ENCODE assay signal across 17 cellular contexts in genomic region chr14:104931323-104931770, GRCh38. TPM values are rescaled to one million over a fixed set of nuclear protein-coding genes. Genes with fewer than 3 reads are reported as not detected.
"Had no signal": no experiment of that assay in that cellular context is flagged by ENCODE, and none has a peak within 500 bp of the region (broad histone marks: within the 10 kb centered on the region; RNA-seq: fewer than 3 reads in every experiment).

No MANE protein-coding gene starts in this region.

- H3K36me3 Mint-ChIP-seq: activated naive CD8-positive, alpha-beta T cell treated with anti-CD3 and anti-CD28 coated beads, Interleukin-2, amount 10 ng/mL, durations not matched to agents 7 days and 5 days; brain; naive thymus-derived CD8-positive, alpha-beta T cell had no signal

- H3K9me3 Mint-ChIP-seq: activated CD4-positive, alpha-beta T cell treated with anti-CD3 and anti-CD28 coated beads, Interleukin-2, amount 10 ng/mL, durations not matched to agents 24 days and 14 days; activated naive CD8-positive, alpha-beta T cell treated with anti-CD3 and anti-CD28 coated beads, Interleukin-2, amount 10 ng/mL, durations not matched to agents 7 days and 5 days; brain; naive thymus-derived CD8-positive, alpha-beta T cell had no signal

- ATAC-seq: activated CD8-positive, alpha-beta T cell treated with anti-CD3 and anti-CD28 coated beads, Interleukin-2, amount 10 ng/mL, durations not matched to agents 7 days and 5 days; esophagus mucosa; left lung; naive thymus-derived CD8-positive, alpha-beta T cell had no signal

- H3K27ac Mint-ChIP-seq: activated CD4-positive, alpha-beta T cell treated with anti-CD3 and anti-CD28 coated beads, Interleukin-2, amount 10 ng/mL, durations not matched to agents 24 days and 14 days; activated CD8-positive, alpha-beta T cell treated with anti-CD3 and anti-CD28 coated beads, Interleukin-2, amount 10 ng/mL, durations not matched to agents 7 days and 5 days; activated naive CD8-positive, alpha-beta T cell treated with anti-CD3 and anti-CD28 coated beads, Interleukin-2, amount 10 ng/mL, durations not matched to agents 7 days and 5 days; brain had no signal

- DNase-seq: activated CD4-positive, alpha-beta T cell treated with anti-CD3 and anti-CD28 coated beads, Interleukin-2, amount 10 ng/mL, durations not matched to agents 24 days and 14 days; activated CD8-positive, alpha-beta T cell treated with anti-CD3 and anti-CD28 coated beads, Interleukin-2, amount 10 ng/mL, durations not matched to agents 7 days and 5 days; activated naive CD4-positive, alpha-beta T cell; central memory CD4-positive, alpha-beta T cell; colonic mucosa; stimulated activated CD4-positive, alpha-beta T cell treated with anti-CD3 and anti-CD28 coated beads, Interleukin-4, amount 100 ng/mL, for 24 hours; stimulated activated naive CD4-positive, alpha-beta T cell had no signal

- H3K27me3 ChIP-seq: uterus had no signal

- H3K9me3 ChIP-seq: colonic mucosa, left lung, neutrophil, tibial artery, uterus had no signal

- H3K36me3 ChIP-seq: colonic mucosa, left lung, neutrophil, tibial artery, uterus had no signal

- H3K4me3 ChIP-seq: colonic mucosa, left lung, skin epidermis had no signal

- H3K4me3 Mint-ChIP-seq: activated CD8-positive, alpha-beta T cell treated with anti-CD3 and anti-CD28 coated beads, Interleukin-2, amount 10 ng/mL, durations not matched to agents 7 days and 5 days; activated naive CD8-positive, alpha-beta T cell treated with anti-CD3 and anti-CD28 coated beads, Interleukin-2, amount 10 ng/mL, durations not matched to agents 7 days and 5 days had no signal

- H3K4me1 ChIP-seq: uterus had no signal

- H3K27ac ChIP-seq: colonic mucosa, left lung, neutrophil, skin epidermis, uterus had no signal

RNA-seq across cellular contexts. Expression of gene PLD4, which starts 6.7 kb away (rescaled TPM):
- total RNA-seq: activated CD8-positive, alpha-beta T cell treated with anti-CD3 and anti-CD28 coated beads, Interleukin-2, amount 10 ng/mL, durations not matched to agents 7 days and 5 days had no signal
- polyA plus RNA-seq: keratinocyte had no signal

RNA-seq across cellular contexts. Expression of gene AHNAK2, which starts 46.8 kb away (rescaled TPM):
- total RNA-seq: activated CD8-positive, alpha-beta T cell treated with anti-CD3 and anti-CD28 coated beads, Interleukin-2, amount 10 ng/mL, durations not matched to agents 7 days and 5 days; naive thymus-derived CD8-positive, alpha-beta T cell had no signal
- polyA plus RNA-seq: naive thymus-derived CD8-positive, alpha-beta T cell had no signal
